Comparison of ENCODE assay signal across 15 cellular contexts in the genomic region with DNA sequence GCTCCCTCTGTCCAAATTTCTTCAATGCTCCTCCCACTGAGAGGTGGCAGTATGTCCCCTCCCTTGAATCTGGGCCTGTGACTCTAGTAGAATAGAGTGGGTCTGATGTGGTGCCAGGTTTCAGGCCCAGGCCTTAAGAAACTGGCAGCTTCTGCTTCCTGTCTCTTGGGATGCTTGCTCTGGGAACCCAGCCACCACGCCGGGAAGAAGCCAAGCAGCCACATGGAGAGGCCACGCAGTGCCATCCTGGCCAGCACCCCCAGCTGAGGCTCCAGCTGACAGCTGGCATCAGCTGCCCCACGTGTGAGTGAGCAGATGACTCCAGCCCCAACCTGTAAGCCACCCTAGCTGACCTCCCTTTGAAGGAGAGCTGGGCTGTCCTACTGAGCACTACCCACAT. TPM values are rescaled to one million over a fixed set of nuclear protein-coding genes. Genes with fewer than 3 reads are reported as not detected.
DNase-seq lines count a peak whose midpoint lies in the region; ATAC-seq and TF ChIP-seq lines count a peak whose summit lies in the region.
"Had no signal": no experiment of that assay in that cellular context is flagged by ENCODE, and none has a peak within 500 bp of the region (broad histone marks: within the 10 kb centered on the region; RNA-seq: fewer than 3 reads in every experiment).

No MANE protein-coding gene starts in this region.

- TF ChIP-seq CTCF in LNCaP clone FGC (IDR thresholded peaks at IDR 0.05; ENCODE audit: control insufficient read depth, extremely low read depth, insufficient read depth) (0 out of 2 replicates have a peak, but pooled peaks have one; percentile 1), adrenal gland (IDR thresholded peaks at IDR 0.05) (no peak), heart right ventricle (IDR thresholded peaks at IDR 0.05) (no peak), thyroid gland (IDR thresholded peaks at IDR 0.05) (no peak), upper lobe of right lung (IDR thresholded peaks at IDR 0.05) (no peak)

- H3K9me3 ChIP-seq in adrenal gland (replicated peaks in 1 of 3) (no peaks in the 10 kb centered on the region), heart right ventricle (no peaks in the 10 kb centered on the region), thyroid gland (no peaks in the 10 kb centered on the region), upper lobe of right lung (no peaks in the 10 kb centered on the region)
- H3K9me3 ChIP-seq: Caco-2, gastroesophageal sphincter had no signal

- no peak for TF ChIP-seq POLR2A in adrenal gland (IDR thresholded peaks at IDR 0.05)
- no peak for TF ChIP-seq POLR2A in thyroid gland (IDR thresholded peaks at IDR 0.05)

- 46 to 57% (median 49%) methylated on average over 2 to 4 of the region's 4 CpGs for WGBS in adrenal gland, 4 donors
- 24 to 25% methylated on average over 4 of the region's 4 CpGs for WGBS in heart right ventricle, 2 donors
- WGBS in thyroid gland, 2 donors = 52% methylated on average over 4 of the region's 4 CpGs; no CpG with 5 or more reads in 1 of the 2 donors

- H3K4me3 ChIP-seq in LNCaP clone FGC (ENCODE audit: low read depth, low read length) (no peak overlapping the region), adrenal gland (no peak overlapping the region), heart right ventricle (no peak overlapping the region), thyroid gland (replicated peaks in 1 of 3) (no peak overlapping the region), upper lobe of right lung (no peak overlapping the region)
- H3K4me3 ChIP-seq: gastroesophageal sphincter had no signal

- H3K27me3 ChIP-seq in adrenal gland = no peaks in the 10 kb centered on the region
- peaks cover 0 to 13% (median 5%) of the 10 kb centered on the region in 7 donors for H3K27me3 ChIP-seq in heart right ventricle
- H3K27me3 ChIP-seq in thyroid gland = no peaks in the 10 kb centered on the region
- peaks cover 8% of the 10 kb centered on the region for H3K27me3 ChIP-seq in upper lobe of right lung

- ATAC-seq in heart right ventricle (peak; percentile 80 to 94 (median 90)), upper lobe of right lung (no peak)
- ATAC-seq: gastroesophageal sphincter had no signal

- peaks cover 0 to 6% of the 10 kb centered on the region in 2 donors for H3K4me1 ChIP-seq in adrenal gland (replicated peaks in 1 of 2)
- peaks cover 0 to 7% (median 0%) of the 10 kb centered on the region in 9 donors for H3K4me1 ChIP-seq in heart right ventricle
- no peaks in the 10 kb centered on the region for H3K4me1 ChIP-seq in thyroid gland
- H3K4me1 ChIP-seq in upper lobe of right lung = no peaks in the 10 kb centered on the region
- H3K4me1 ChIP-seq: Caco-2, gastroesophageal sphincter had no signal

- DNase-seq in LNCaP clone FGC (ENCODE audit: low read depth) = no peak
- DNase-seq in adrenal gland = peak in 6 of 7 donors; percentile 32 to 73 (median 54)
- DNase-seq in heart right ventricle = peak; percentile 68 to 77
- peak; percentile 20 to 50 for DNase-seq in thyroid gland
- no peak for DNase-seq in upper lobe of right lung
- no peak for DNase-seq in NCI-H526 (lab: John Stamatoyannopoulos, UW)
- no peak for DNase-seq in NCI-H226
- DNase-seq: activated naive CD8-positive, alpha-beta T cell treated with anti-CD3 and anti-CD28 coated beads, Interleukin-2, amount 10 ng/mL, durations not matched to agents 7 days and 5 days; Caco-2; MM.1S; naive B cell; SIG-M5 had no signal

- intact Hi-C loops in adrenal gland (cut with DNase I) (no loop called here), heart right ventricle (cut with DNase I) (loop anchor here in 4 of 10 donors (5.0 to 10.0 kb wide), 2 partner anchors 63 to 65 kb away; no protein-coding TSS in a partner anchor), thyroid gland (cut with DNase I) (loop anchor here (10.0 kb wide), 1 partner anchor 195 kb away; a partner anchor contains a TSS), upper lobe of right lung (cut with DNase I) (no loop called here)

- H3K27ac ChIP-seq in adrenal gland (no peak overlapping the region), heart right ventricle (peak overlapping the region in 1 of 10 donors; percentile 58), thyroid gland (no peak overlapping the region), upper lobe of right lung (no peak overlapping the region)
- H3K27ac ChIP-seq: gastroesophageal sphincter, HL-60 had no signal

- H3K36me3 ChIP-seq in adrenal gland (replicated peaks in 1 of 2) = no peaks in the 10 kb centered on the region
- no peaks in the 10 kb centered on the region for H3K36me3 ChIP-seq in heart right ventricle
- no peaks in the 10 kb centered on the region for H3K36me3 ChIP-seq in thyroid gland
- H3K36me3 ChIP-seq in upper lobe of right lung = no peaks in the 10 kb centered on the region
- H3K36me3 ChIP-seq: gastroesophageal sphincter had no signal

RNA-seq across cellular contexts. Expression of a gene that starts 7.3 kb away (rescaled TPM):
- total RNA-seq in adrenal gland (100 to 1,000 TPM in 1 of 8 donors, 10 to 100 TPM in 7; 25.8 to 106 (median 59.5) TPM), heart right ventricle (10 to 100 TPM; 20.8 to 48.3 (median 27.3) TPM), thyroid gland (10 to 100 TPM; 18.9 to 24.7 (median 21.0) TPM), upper lobe of right lung (31.8 TPM)
- polyA plus RNA-seq in adrenal gland (10 to 100 TPM; 35.1 to 52.0 (median 43.8) TPM), heart right ventricle (10 to 100 TPM; 13.2 to 27.6 TPM)

RNA-seq across cellular contexts. Expression of a gene that starts 9.5 kb away (rescaled TPM):
- total RNA-seq in adrenal gland (under 1 TPM in 1 of 8 donors, not detected in 7; 0.28 TPM), heart right ventricle (not detected), thyroid gland (not detected), upper lobe of right lung (not detected)
- polyA plus RNA-seq in adrenal gland (under 1 TPM; 0.24 to 0.37 (median 0.24) TPM), heart right ventricle (not detected)
- total RNA-seq: activated naive CD8-positive, alpha-beta T cell treated with anti-CD3 and anti-CD28 coated beads, Interleukin-2, amount 10 ng/mL, durations not matched to agents 7 days and 5 days; Caco-2; dermis microvascular lymphatic vessel endothelial cell; gastroesophageal sphincter had no signal

RNA-seq across cellular contexts. Expression of a gene that starts 9.6 kb away (rescaled TPM):
- total RNA-seq in adrenal gland (1 to 10 TPM in 2 of 8 donors, under 1 TPM in 2, not detected in 4; 0.19 to 2.4 (median 1.4) TPM), heart right ventricle (under 1 TPM in 2 of 10 donors, not detected in 8; 0.35 to 0.39 TPM), thyroid gland (not detected), upper lobe of right lung (not detected)
- polyA plus RNA-seq in adrenal gland (1 to 10 TPM; 1.0 to 8.6 (median 2.8) TPM), heart right ventricle (not detected)
- total RNA-seq: Caco-2, gastroesophageal sphincter had no signal

RNA-seq across cellular contexts. Expression of a gene that starts 30.0 kb away (rescaled TPM):
- total RNA-seq in adrenal gland (1 to 10 TPM in 4 of 8 donors, under 1 TPM in 4; 0.42 to 4.0 (median 1.2) TPM), heart right ventricle (1 to 10 TPM in 1 of 10 donors, under 1 TPM in 9; 0.06 to 1.0 (median 0.38) TPM), thyroid gland (under 1 TPM; 0.24 to 0.75 (median 0.30) TPM), upper lobe of right lung (1.4 TPM)
- polyA plus RNA-seq in adrenal gland (1 to 10 TPM in 2 of 3 donors, under 1 TPM in 1; 0.81 to 2.2 (median 1.3) TPM), heart right ventricle (under 1 TPM; 0.22 to 0.26 TPM)

Comparison
In these comparisons a context has a peak if more than half of its experiments do, and no peak if none do; other contexts are left out.
1. DNase-seq: peak in adrenal gland (6 of 7), heart right ventricle (2 of 2) and thyroid gland (2 of 2); none in LNCaP clone FGC (single experiment), upper lobe of right lung (single experiment), NCI-H526 (0 of 2) and NCI-H226 (single experiment).